2 cellular contexts compared by ENCODE assay signal in the genomic region with DNA sequence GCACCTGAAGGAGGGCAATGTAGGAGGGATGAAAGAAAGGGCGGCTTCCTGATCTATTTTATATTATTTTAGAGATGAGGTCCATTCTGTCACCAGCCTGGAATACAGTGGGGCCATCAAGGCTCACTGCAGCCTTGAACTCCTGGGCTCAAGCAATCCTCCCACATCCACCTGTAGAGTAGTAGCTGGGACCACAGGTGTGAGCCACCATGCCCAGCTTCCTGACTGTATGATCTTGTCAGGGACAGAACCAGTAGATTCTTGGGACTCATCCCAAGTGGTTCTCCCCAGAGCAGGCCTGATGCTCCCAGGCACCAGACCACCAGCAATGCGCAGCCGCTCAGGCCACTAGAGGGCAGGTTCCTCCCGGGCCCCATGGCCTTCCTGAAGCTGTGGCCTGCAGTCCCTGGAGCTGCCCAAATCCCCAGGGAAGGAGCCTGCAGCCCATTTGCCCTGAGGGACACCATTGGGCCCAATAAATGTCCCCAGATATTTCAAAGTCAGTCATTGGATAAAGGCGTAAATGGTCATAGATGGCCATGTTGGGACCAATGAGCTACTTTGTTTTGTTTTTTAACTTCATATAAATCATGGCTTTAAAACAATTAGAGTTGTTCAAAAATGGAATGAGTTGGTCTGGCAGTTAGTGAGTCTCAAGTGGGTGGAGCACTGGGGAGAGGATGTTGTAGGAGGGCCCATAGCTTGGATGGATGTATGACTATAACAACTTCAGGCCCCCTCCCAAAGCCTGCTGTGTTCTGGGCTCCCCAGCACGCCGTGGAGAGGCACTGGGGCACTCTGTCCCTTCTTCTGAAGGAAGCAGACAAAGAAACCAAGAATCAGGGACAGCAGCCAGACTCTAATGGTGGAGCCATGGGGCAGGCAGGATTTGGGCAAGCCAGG.
A peak's percentile ranks its signal among the peaks of the same experiment; 100 is the strongest.
TF ChIP-seq lines count a peak whose summit lies in the region.

No MANE protein-coding gene starts in this region.

TF ChIP-seq in HEK293T, 16 proteins besides CTCF, POLR2A, EP300 and RAD21:
- no peak for TF ChIP-seq L3MBTL2 (conservative IDR thresholded peaks at IDR 0.05)
- TF ChIP-seq ZNF384 (IDR thresholded peaks at IDR 0.05) = no peak
- no peak for TF ChIP-seq SP1 (IDR thresholded peaks at IDR 0.05)
- no peak for TF ChIP-seq HDGF (IDR thresholded peaks at IDR 0.05; ENCODE audit: borderline replicate concordance)
- TF ChIP-seq LEF1 (IDR thresholded peaks at IDR 0.05; ENCODE audit: borderline replicate concordance) = no peak
- TF ChIP-seq ARNT (IDR thresholded peaks at IDR 0.05) = no peak

TF ChIP-seq in GM12878, 131 proteins besides CTCF, POLR2A, EP300 and RAD21:
- peak; percentile 39; the same call in 1 of the 2 replicates for TF ChIP-seq SMC3 (IDR thresholded peaks at IDR 0.05; ENCODE audit: borderline replicate concordance, low read length)
- TF ChIP-seq KAT2A (conservative IDR thresholded peaks at IDR 0.05; ENCODE audit: control insufficient read depth, low read depth, low read length) = no peak
- TF ChIP-seq, protein P1, sequence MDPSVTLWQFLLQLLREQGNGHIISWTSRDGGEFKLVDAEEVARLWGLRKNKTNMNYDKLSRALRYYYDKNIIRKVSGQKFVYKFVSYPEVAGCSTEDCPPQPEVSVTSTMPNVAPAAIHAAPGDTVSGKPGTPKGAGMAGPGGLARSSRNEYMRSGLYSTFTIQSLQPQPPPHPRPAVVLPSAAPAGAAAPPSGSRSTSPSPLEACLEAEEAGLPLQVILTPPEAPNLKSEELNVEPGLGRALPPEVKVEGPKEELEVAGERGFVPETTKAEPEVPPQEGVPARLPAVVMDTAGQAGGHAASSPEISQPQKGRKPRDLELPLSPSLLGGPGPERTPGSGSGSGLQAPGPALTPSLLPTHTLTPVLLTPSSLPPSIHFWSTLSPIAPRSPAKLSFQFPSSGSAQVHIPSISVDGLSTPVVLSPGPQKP (IDR thresholded peaks at IDR 0.05; ENCODE audit: low read depth, low read length) = no peak
- TF ChIP-seq SIX5 (IDR thresholded peaks at IDR 0.05; ENCODE audit: low read depth, low read length, severe bottlenecking) = no peak
- TF ChIP-seq KDM1A (IDR thresholded peaks at IDR 0.05; ENCODE audit: borderline replicate concordance) = no peak
- no peak for TF ChIP-seq ZBTB11 (CRISPR knock-in tag; IDR thresholded peaks at IDR 0.05)
- TF ChIP-seq, protein P2, sequence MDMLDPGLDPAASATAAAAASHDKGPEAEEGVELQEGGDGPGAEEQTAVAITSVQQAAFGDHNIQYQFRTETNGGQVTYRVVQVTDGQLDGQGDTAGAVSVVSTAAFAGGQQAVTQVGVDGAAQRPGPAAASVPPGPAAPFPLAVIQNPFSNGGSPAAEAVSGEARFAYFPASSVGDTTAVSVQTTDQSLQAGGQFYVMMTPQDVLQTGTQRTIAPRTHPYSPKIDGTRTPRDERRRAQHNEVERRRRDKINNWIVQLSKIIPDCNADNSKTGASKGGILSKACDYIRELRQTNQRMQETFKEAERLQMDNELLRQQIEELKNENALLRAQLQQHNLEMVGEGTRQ (IDR thresholded peaks at IDR 0.05; ENCODE audit: borderline replicate concordance, low read depth, low read length) = no peak
- TF ChIP-seq GABPA (IDR thresholded peaks at IDR 0.05; ENCODE audit: low read depth) = no peak
- peak; percentile 15 for TF ChIP-seq MEF2B (IDR thresholded peaks at IDR 0.05; ENCODE audit: partially characterized antibody, poor library complexity, severe bottlenecking)
- no peak for TF ChIP-seq BMI1 (IDR thresholded peaks at IDR 0.05; ENCODE audit: borderline replicate concordance)
- TF ChIP-seq CBFB (IDR thresholded peaks at IDR 0.05; ENCODE audit: low read depth) = no peak
- no peak for TF ChIP-seq ZNF207 (IDR thresholded peaks at IDR 0.05; ENCODE audit: borderline replicate concordance)
- no peak for TF ChIP-seq KLF5 (IDR thresholded peaks at IDR 0.05; ENCODE audit: partially characterized antibody)
